1 cellular context compared by ENCODE assay signal in genomic region chr2:62221141-62221540, GRCh38.
TF ChIP-seq lines count a peak whose summit lies in the region.

No MANE protein-coding gene starts in this region.

TF ChIP-seq in K562, 482 proteins besides CTCF, POLR2A, EP300 and RAD21 (continued from another document):
- TF ChIP-seq MGA (IDR thresholded peaks at IDR 0.05) (no peak), ZNF121 (CRISPR knock-in tag; conservative IDR thresholded peaks at IDR 0.05) (no peak), JUNB (CRISPR knock-in tag; conservative IDR thresholded peaks at IDR 0.05) (no peak)
